1 cellular context compared by ENCODE assay signal in the genomic region with DNA sequence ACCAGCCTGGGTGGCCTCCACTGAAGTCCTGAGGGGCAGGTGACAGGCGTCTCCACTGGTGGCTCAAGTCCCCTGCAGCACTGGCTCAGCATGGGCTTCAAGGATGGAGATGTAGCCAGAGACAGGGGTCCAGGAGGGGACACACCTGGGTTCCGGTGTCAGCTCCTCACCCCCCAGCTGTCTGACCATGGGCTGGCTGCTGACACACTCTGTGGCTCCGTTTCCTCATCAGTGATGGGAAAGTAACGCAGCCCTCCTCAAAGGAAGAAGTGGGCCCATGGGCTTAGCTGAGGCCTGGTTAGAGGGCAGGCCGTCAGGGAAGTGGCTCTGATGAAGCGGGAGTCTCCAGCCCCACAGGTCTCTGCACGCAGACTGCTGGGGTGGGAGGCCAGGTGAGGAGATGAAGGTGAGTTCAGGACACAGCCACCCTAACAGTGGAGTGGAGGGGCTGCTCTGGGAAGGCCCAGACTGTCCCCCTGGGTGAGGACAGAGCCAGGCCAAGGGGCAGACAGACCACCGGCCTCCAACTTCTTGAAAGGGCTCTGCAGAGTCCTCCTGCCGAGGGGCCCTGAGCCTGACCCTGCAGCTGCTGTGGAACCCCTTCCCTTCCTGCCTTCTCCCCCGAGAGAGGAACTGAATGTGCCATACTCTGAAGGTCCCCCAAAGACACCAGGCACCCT.
TF ChIP-seq lines count a peak whose summit lies in the region.

No MANE protein-coding gene starts in this region.

TF ChIP-seq in H1, 55 proteins besides CTCF, POLR2A, EP300 and RAD21:
- TF ChIP-seq RBBP5 (IDR thresholded peaks at IDR 0.05; ENCODE audit: borderline replicate concordance, low read depth, low read length), result no peak
- TF ChIP-seq ZNF274 (IDR thresholded peaks at IDR 0.05; ENCODE audit: borderline replicate concordance, extremely low read depth, low read length), result no peak
- no peak for TF ChIP-seq BCL11A (IDR thresholded peaks at IDR 0.05; ENCODE audit: low read depth in 2 of 2, low read length in 2 of 2)
- TF ChIP-seq SIX5 (IDR thresholded peaks at IDR 0.05; ENCODE audit: low read depth, low read length), result no peak
- no peak for TF ChIP-seq KDM1A (IDR thresholded peaks at IDR 0.05; ENCODE audit: borderline replicate concordance, low read length)
- TF ChIP-seq, protein P1, sequence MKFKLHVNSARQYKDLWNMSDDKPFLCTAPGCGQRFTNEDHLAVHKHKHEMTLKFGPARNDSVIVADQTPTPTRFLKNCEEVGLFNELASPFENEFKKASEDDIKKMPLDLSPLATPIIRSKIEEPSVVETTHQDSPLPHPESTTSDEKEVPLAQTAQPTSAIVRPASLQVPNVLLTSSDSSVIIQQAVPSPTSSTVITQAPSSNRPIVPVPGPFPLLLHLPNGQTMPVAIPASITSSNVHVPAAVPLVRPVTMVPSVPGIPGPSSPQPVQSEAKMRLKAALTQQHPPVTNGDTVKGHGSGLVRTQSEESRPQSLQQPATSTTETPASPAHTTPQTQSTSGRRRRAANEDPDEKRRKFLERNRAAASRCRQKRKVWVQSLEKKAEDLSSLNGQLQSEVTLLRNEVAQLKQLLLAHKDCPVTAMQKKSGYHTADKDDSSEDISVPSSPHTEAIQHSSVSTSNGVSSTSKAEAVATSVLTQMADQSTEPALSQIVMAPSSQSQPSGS (IDR thresholded peaks at IDR 0.05; ENCODE audit: low read length), result no peak
- no peak for TF ChIP-seq SP4 (IDR thresholded peaks at IDR 0.05; ENCODE audit: low read length)
- TF ChIP-seq TEAD4 (IDR thresholded peaks at IDR 0.05; ENCODE audit: low read depth, low read length), result no peak
- TF ChIP-seq KDM4A (IDR thresholded peaks at IDR 0.05; ENCODE audit: low read depth, low read length, severe bottlenecking), result no peak
- no peak for TF ChIP-seq TCF12 (IDR thresholded peaks at IDR 0.05; ENCODE audit: low read depth, low read length)
- TF ChIP-seq CBX5 (IDR thresholded peaks at IDR 0.05; ENCODE audit: low read depth, low read length), result no peak
- no peak for TF ChIP-seq EGR1 (IDR thresholded peaks at IDR 0.05; ENCODE audit: borderline replicate concordance, low read depth, low read length)
- no peak for TF ChIP-seq TAF7 (optimal IDR thresholded peaks at IDR 0.05; ENCODE audit: borderline replicate concordance, low read depth, low read length)
- no peak for TF ChIP-seq HDAC2 (IDR thresholded peaks at IDR 0.05; ENCODE audit: borderline replicate concordance in 1 of 2, low read depth in 2 of 2, low read length in 2 of 2)
- no peak for TF ChIP-seq CHD1 (IDR thresholded peaks at IDR 0.05; ENCODE audit: low read depth, low read length)
- TF ChIP-seq, protein P2, sequence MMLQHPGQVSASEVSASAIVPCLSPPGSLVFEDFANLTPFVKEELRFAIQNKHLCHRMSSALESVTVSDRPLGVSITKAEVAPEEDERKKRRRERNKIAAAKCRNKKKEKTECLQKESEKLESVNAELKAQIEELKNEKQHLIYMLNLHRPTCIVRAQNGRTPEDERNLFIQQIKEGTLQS (IDR thresholded peaks at IDR 0.05; ENCODE audit: insufficient read depth, low read depth, low read length), result no peak
- no peak for TF ChIP-seq SIRT6 (IDR thresholded peaks at IDR 0.05; ENCODE audit: low read length)
- no peak for TF ChIP-seq CBX8 (IDR thresholded peaks at IDR 0.05; ENCODE audit: borderline replicate concordance, low read depth, low read length)
- TF ChIP-seq RFX5 (IDR thresholded peaks at IDR 0.05; ENCODE audit: borderline replicate concordance, low read depth, low read length), result no peak
- no peak for TF ChIP-seq SIN3A (conservative IDR thresholded peaks at IDR 0.05 in 1 of 2, IDR thresholded peaks at IDR 0.05 in 1 of 2; ENCODE audit: low read depth in 1 of 2, low read length in 2 of 2)
